21 cellular contexts compared by ENCODE assay signal in the genomic region with DNA sequence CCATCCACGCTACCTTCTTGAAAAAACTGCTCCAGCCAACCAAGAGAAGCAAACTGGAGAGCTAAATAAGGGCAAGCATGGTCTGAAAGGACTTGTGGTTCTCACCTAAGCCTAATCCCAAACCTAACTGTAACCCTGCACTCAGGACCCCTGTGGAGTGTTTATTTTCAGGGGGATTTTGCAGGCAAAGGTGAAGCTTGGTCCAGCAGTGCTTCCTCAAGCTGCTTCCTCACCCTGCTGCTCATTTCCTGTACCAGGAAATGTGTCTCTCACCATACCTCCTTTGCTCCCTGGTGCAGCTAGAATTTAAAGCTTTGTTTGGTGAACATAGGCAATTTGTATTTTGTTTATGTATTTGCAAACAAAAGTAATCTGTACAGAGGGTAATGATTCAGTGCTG. TPM values are rescaled to one million over a fixed set of nuclear protein-coding genes. Genes with fewer than 3 reads are reported as not detected.
DNase-seq lines count a peak whose midpoint lies in the region; ATAC-seq and TF ChIP-seq lines count a peak whose summit lies in the region.
"Had no signal": no experiment of that assay in that cellular context is flagged by ENCODE, and none has a peak within 500 bp of the region (broad histone marks: within the 10 kb centered on the region; RNA-seq: fewer than 3 reads in every experiment).

No MANE protein-coding gene starts in this region.

- no peak overlapping the region for H3K9ac ChIP-seq in Karpas-422 (ENCODE audit: low read length)

- no peaks in the 10 kb centered on the region for H3K9me2 ChIP-seq in Karpas-422 (replicated peaks; ENCODE audit: insufficient read depth, low read length)

- H3K27me3 ChIP-seq in A673 (replicated peaks; ENCODE audit: insufficient read depth, low read depth, low read length, poor library complexity) (no peaks in the 10 kb centered on the region), Karpas-422 (ENCODE audit: low read length) (no peaks in the 10 kb centered on the region)
- H3K27me3 ChIP-seq: SJSA1 had no signal

- peaks cover 3% of the 10 kb centered on the region for H3K9me3 Mint-ChIP-seq in WTC11
- H3K9me3 Mint-ChIP-seq: CD4-positive, alpha-beta memory T cell had no signal

- H3K27ac Mint-ChIP-seq in WTC11 = no peak overlapping the region
- H3K27ac Mint-ChIP-seq: B cell; CD4-positive, alpha-beta memory T cell; T-helper 17 cell had no signal

- POLR2A ChIA-PET in A673 (lab: Charles Lee; ENCODE audit: low non-redundant PET) = interaction anchor here (0.7 kb wide), 1 partner anchor 36 kb away, joined by 3 read pairs; no protein-coding TSS in a partner anchor
- POLR2A ChIA-PET in WTC11 (lab: Charles Lee) = no interaction called here

- intact Hi-C loops in A673 (cut with micrococcal nuclease; ENCODE audit: unreplicated experiment) (no loop called here), left colon (cut with DNase I, micrococcal nuclease) (no loop called here)

- H3K4me3 ChIP-seq in A673 (ENCODE audit: low read depth, low read length, poor library complexity, severe bottlenecking) = no peak overlapping the region
- H3K4me3 ChIP-seq in Karpas-422 (ENCODE audit: low read length) = no peak overlapping the region
- H3K4me3 ChIP-seq: SJSA1 had no signal

- H3K27ac ChIP-seq in A673 (ENCODE audit: low read depth, low read length, poor library complexity, severe bottlenecking) (no peak overlapping the region), Karpas-422 (ENCODE audit: low read length) (no peak overlapping the region)
- H3K27ac ChIP-seq: 22Rv1, SJSA1 had no signal

- no peaks in the 10 kb centered on the region for H3K36me3 ChIP-seq in A673 (ENCODE audit: insufficient read depth, low read length, poor library complexity, severe bottlenecking)
- H3K36me3 ChIP-seq in Karpas-422 (ENCODE audit: insufficient read depth, low read length) = no peaks in the 10 kb centered on the region
- H3K36me3 ChIP-seq: SJSA1 had no signal

- CTCF ChIA-PET in A673 (lab: Charles Lee) = interaction anchor here (1.0 kb wide), 1 partner anchor 168 kb away, joined by 3 read pairs; no protein-coding TSS in a partner anchor
- CTCF ChIA-PET in WTC11 (lab: Charles Lee) = interaction anchor here (1.5 to 1.7 kb wide), 2 partner anchors 14 to 75 kb away, joined by 4 to 7 read pairs; no protein-coding TSS in a partner anchor

- H3K4me2 ChIP-seq in Karpas-422 (ENCODE audit: low read depth, low read length, poor library complexity, severe bottlenecking) = no peak overlapping the region

- H3K4me3 Mint-ChIP-seq in WTC11 = no peak overlapping the region
- H3K4me3 Mint-ChIP-seq: B cell; CD4-positive, alpha-beta memory T cell; T-helper 17 cell had no signal

- H3K79me2 ChIP-seq in Karpas-422 (ENCODE audit: low read length) = no peaks in the 10 kb centered on the region

- H3K9me3 ChIP-seq in A673 (ENCODE audit: low read depth, low read length, poor library complexity, severe bottlenecking) (no peaks in the 10 kb centered on the region), Karpas-422 (ENCODE audit: low read length) (no peaks in the 10 kb centered on the region)
- H3K9me3 ChIP-seq: SJSA1 had no signal

- H2AFZ ChIP-seq in Karpas-422 (ENCODE audit: low read length) = no peak overlapping the region

- peaks cover 3% of the 10 kb centered on the region for H3K4me1 ChIP-seq in A673 (ENCODE audit: insufficient read depth, low read length, poor library complexity, severe bottlenecking)
- H3K4me1 ChIP-seq in Karpas-422 (ENCODE audit: low read length) = no peaks in the 10 kb centered on the region
- H3K4me1 ChIP-seq: SJSA1 had no signal

- H4K20me1 ChIP-seq in Karpas-422 (ENCODE audit: insufficient read depth, low read depth, low read length) = no peaks in the 10 kb centered on the region

- no TSS peak for BruUV-seq in A673 (replicated peaks; lab: Mats Ljungman, UMichigan)

- peak; percentile 78 for ATAC-seq in WTC11
- no peak for ATAC-seq in HG03378 (IDR thresholded peaks at IDR 0.05; ENCODE audit: unreplicated experiment)
- ATAC-seq in GM18907 (IDR thresholded peaks at IDR 0.05; ENCODE audit: unreplicated experiment) = no peak
- no peak for ATAC-seq in left colon
- ATAC-seq: Panc1, T-helper 17 cell had no signal

- H3K27me3 Mint-ChIP-seq in WTC11 (ENCODE audit: low read depth) = no peaks in the 10 kb centered on the region
- H3K27me3 Mint-ChIP-seq: CD4-positive, alpha-beta memory T cell had no signal

- H3K4me1 Mint-ChIP-seq in WTC11 = peaks cover 22% of the 10 kb centered on the region
- H3K4me1 Mint-ChIP-seq: B cell had no signal

- no peaks in the 10 kb centered on the region for H3K36me3 Mint-ChIP-seq in WTC11
- H3K36me3 Mint-ChIP-seq: CD4-positive, alpha-beta memory T cell had no signal

- TF ChIP-seq CTCF in A673 (conservative IDR thresholded peaks at IDR 0.05; ENCODE audit: low read depth, low read length) (no peak), WTC11 (IDR thresholded peaks at IDR 0.05) (no peak)

- DNase-seq in A673 (ENCODE audit: low spot score) = peak; percentile 14
- peak; percentile 10 for DNase-seq in KG1 (lab: John Stamatoyannopoulos, UW)
- DNase-seq in WTC11 (ENCODE audit: low spot score) = no peak
- peak; percentile 12 for DNase-seq in iPS-NIHi11 (ENCODE audit: low spot score)
- DNase-seq in left colon = no peak
- DNase-seq in Karpas-422 = no peak
- DNase-seq: CD4-positive, alpha-beta memory T cell; DMS153; GF-D8; HCEC 1CT; MV-4-11; NCI-H1694 treated with DMSO at 0.1 percent for 48 hours; NCI-H2107; NCI-H510A treated with DMSO at 0.1 percent for 48 hours; T-helper 17 cell had no signal

TF ChIP-seq in WTC11, 78 proteins besides CTCF, POLR2A, EP300 and RAD21:
- TF ChIP-seq ETV6 (CRISPR knock-in tag; IDR thresholded peaks at IDR 0.05) (peak; percentile 99), IRF1 (CRISPR knock-in tag; IDR thresholded peaks at IDR 0.05) (no peak)

RNA-seq across cellular contexts. Expression of gene CARTPT, which starts 50.2 kb away (rescaled TPM):
- total RNA-seq in A673 (2021) (not detected in 2 replicates), WTC11 (2021) (not detected in 3 replicates), left colon (under 1 TPM in 1 of 2 donors, not detected in 1; 0.39 TPM)
- not detected in 2 replicates for total RNA-seq in Karpas-422 (2014; rRNA removed; shearing (Covaris generic); ENCODE audit: low replicate concordance)
- total RNA-seq: B cell; CD4-positive, alpha-beta memory T cell; SJSA1; T-helper 17 cell had no signal

Comparison
In these comparisons a context has a peak if more than half of its experiments do, and no peak if none do; other contexts are left out.
1. DNase-seq: peak in A673 (single experiment), KG1 (single experiment) and iPS-NIHi11 (single experiment); none in WTC11 (single experiment), left colon (0 of 2) and Karpas-422 (single experiment).